14 cellular contexts compared by ENCODE assay signal in genomic region chr7:4733936-4734528, GRCh38. TPM values are rescaled to one million over a fixed set of nuclear protein-coding genes. Genes with fewer than 3 reads are reported as not detected.
DNase-seq lines count a peak whose midpoint lies in the region; ATAC-seq and TF ChIP-seq lines count a peak whose summit lies in the region.
"Had no signal": no experiment of that assay in that cellular context is flagged by ENCODE, and none has a peak within 500 bp of the region (broad histone marks: within the 10 kb centered on the region; RNA-seq: fewer than 3 reads in every experiment).

No MANE protein-coding gene starts in this region.

- peak overlapping the region; percentile 80 for H3K27ac Mint-ChIP-seq in activated T-helper 17 cell treated with anti-CD3 and anti-CD28 coated beads, Interleukin-2, amount 50 U/mL, for 72 hours
- H3K27ac Mint-ChIP-seq in memory B cell: peak overlapping the region; percentile 83

- DNase-seq in left ventricle myocardium inferior (no peak), Right ventricle myocardium superior (no peak), memory B cell (ENCODE audit: low spot score in 2 of 2) (no peak), tibial artery (no peak), colonic mucosa (no peak), H7 (no peak), SIG-M5 treated with dmso at 0.1 percent for 504 hours (lab: John Stamatoyannopoulos, UW; ENCODE audit: unreplicated experiment) (no peak)
- DNase-seq: kidney, NCI-H2107, T1000 had no signal

- H3K36me3 Mint-ChIP-seq in activated T-helper 17 cell treated with anti-CD3 and anti-CD28 coated beads, Interleukin-2, amount 50 U/mL, for 72 hours (ENCODE audit: low read depth): peaks cover 6% of the 10 kb centered on the region
- H3K36me3 Mint-ChIP-seq in memory B cell: peaks cover 14% of the 10 kb centered on the region

- no peaks in the 10 kb centered on the region for H3K9me3 Mint-ChIP-seq in activated T-helper 17 cell treated with anti-CD3 and anti-CD28 coated beads, Interleukin-2, amount 50 U/mL, for 72 hours
- H3K9me3 Mint-ChIP-seq in memory B cell: no peaks in the 10 kb centered on the region

- no peak for ATAC-seq in Right ventricle myocardium superior (ENCODE audit: poor library complexity)
- ATAC-seq in activated T-helper 17 cell treated with anti-CD3 and anti-CD28 coated beads, Interleukin-2, amount 50 U/mL, for 72 hours (replicated peaks): peak; percentile 45
- no peak for ATAC-seq in memory B cell (ENCODE audit: low read depth)

- intact Hi-C loops in left ventricle myocardium inferior (cut with micrococcal nuclease): no loop called here
- intact Hi-C loops in Right ventricle myocardium superior (cut with DNase I): no loop called here
- intact Hi-C loops in tibial artery (cut with DNase I; ENCODE audit: low total_unique reads): no loop called here
- intact Hi-C loops in colonic mucosa (cut with DNase I): no loop called here

- H3K36me3 ChIP-seq in left ventricle myocardium inferior: peaks cover 9% of the 10 kb centered on the region
- H3K36me3 ChIP-seq in tibial artery: peaks cover 0 to 6% (median 0%) of the 10 kb centered on the region in 3 donors
- H3K36me3 ChIP-seq in colonic mucosa: no peaks in the 10 kb centered on the region
- no peaks in the 10 kb centered on the region for H3K36me3 ChIP-seq in H7 (replicated peaks; ENCODE audit: control insufficient read depth, insufficient read depth, low read length)
- H3K36me3 ChIP-seq: neutrophil had no signal

- H3K9me3 ChIP-seq in left ventricle myocardium inferior (replicated peaks): no peaks in the 10 kb centered on the region
- no peaks in the 10 kb centered on the region for H3K9me3 ChIP-seq in tibial artery
- no peaks in the 10 kb centered on the region for H3K9me3 ChIP-seq in colonic mucosa
- H3K9me3 ChIP-seq: neutrophil had no signal

- H3K9ac ChIP-seq in colonic mucosa (ENCODE audit: low read depth in 2 of 2, low read length in 2 of 2): no peak overlapping the region
- H3K9ac ChIP-seq: KMS-11 had no signal

- H3K4me1 Mint-ChIP-seq in activated T-helper 17 cell treated with anti-CD3 and anti-CD28 coated beads, Interleukin-2, amount 50 U/mL, for 72 hours: peaks cover 20% of the 10 kb centered on the region
- peaks cover 16% of the 10 kb centered on the region for H3K4me1 Mint-ChIP-seq in memory B cell

- H3K4me1 ChIP-seq in left ventricle myocardium inferior (peaks cover 61% of the 10 kb centered on the region), tibial artery (peaks cover 0 to 57% (median 20%) of the 10 kb centered on the region in 4 donors), colonic mucosa (no peaks in the 10 kb centered on the region)

- H3K27ac ChIP-seq in left ventricle myocardium inferior (replicated peaks) (peak overlapping the region; percentile 50), tibial artery (peak overlapping the region; percentile 23 to 32), colonic mucosa (no peak overlapping the region)
- H3K27ac ChIP-seq: coronary artery, KMS-11, neutrophil had no signal

- H3K27me3 ChIP-seq in left ventricle myocardium inferior (ENCODE audit: low read depth): no peaks in the 10 kb centered on the region
- H3K27me3 ChIP-seq in tibial artery: no peaks in the 10 kb centered on the region
- H3K27me3 ChIP-seq in colonic mucosa: no peaks in the 10 kb centered on the region
- H3K27me3 ChIP-seq in H7 (ENCODE audit: control insufficient read depth, insufficient read depth, low read length): no peaks in the 10 kb centered on the region
- H3K27me3 ChIP-seq: neutrophil had no signal

- H3K4me3 ChIP-seq in left ventricle myocardium inferior (peak overlapping the region; percentile 29), tibial artery (no peak overlapping the region), colonic mucosa (no peak overlapping the region), H7 (ENCODE audit: insufficient read depth, low read depth, low read length) (no peak overlapping the region)
- H3K4me3 ChIP-seq: coronary artery had no signal

- TF ChIP-seq CTCF in left ventricle myocardium inferior (IDR thresholded peaks at IDR 0.05; ENCODE audit: borderline replicate concordance): no peak
- no peak for TF ChIP-seq CTCF in tibial artery (IDR thresholded peaks at IDR 0.05)
- TF ChIP-seq CTCF in colonic mucosa (IDR thresholded peaks at IDR 0.05): no peak

- H3K4me3 Mint-ChIP-seq in activated T-helper 17 cell treated with anti-CD3 and anti-CD28 coated beads, Interleukin-2, amount 50 U/mL, for 72 hours: peak overlapping the region; percentile 24
- no peak overlapping the region for H3K4me3 Mint-ChIP-seq in memory B cell

- H3K27me3 Mint-ChIP-seq in activated T-helper 17 cell treated with anti-CD3 and anti-CD28 coated beads, Interleukin-2, amount 50 U/mL, for 72 hours: no peaks in the 10 kb centered on the region
- no peaks in the 10 kb centered on the region for H3K27me3 Mint-ChIP-seq in memory B cell

RNA-seq across cellular contexts. Expression of gene AP5Z1, which starts 41.4 kb away (rescaled TPM):
- total RNA-seq in left ventricle myocardium inferior (13.4 TPM), Right ventricle myocardium superior (12.7 TPM), colonic mucosa (10 to 100 TPM; 27.9 to 49.9 TPM)
- 10 to 100 TPM; 38.7 to 51.9 TPM for total RNA-seq in activated T-helper 17 cell treated with anti-CD3 and anti-CD28 coated beads, Interleukin-2, amount 50 U/mL, for 72 hours
- 22.4 and 25.6 TPM in 2 replicates for total RNA-seq in H7 (2014; rRNA removed; shearing (Covaris generic))

RNA-seq across cellular contexts. Expression of gene FOXK1, which starts 51.9 kb away (rescaled TPM):
- total RNA-seq in left ventricle myocardium inferior (18.3 TPM), Right ventricle myocardium superior (16.8 TPM), colonic mucosa (10 to 100 TPM; 29.6 to 30.8 TPM)
- 10 to 100 TPM; 32.3 to 32.5 TPM for total RNA-seq in activated T-helper 17 cell treated with anti-CD3 and anti-CD28 coated beads, Interleukin-2, amount 50 U/mL, for 72 hours
- total RNA-seq in H7 (2014; rRNA removed; shearing (Covaris generic)): 20.4 and 23.1 TPM in 2 replicates
